8 cellular contexts compared by ENCODE assay signal in the genomic region with DNA sequence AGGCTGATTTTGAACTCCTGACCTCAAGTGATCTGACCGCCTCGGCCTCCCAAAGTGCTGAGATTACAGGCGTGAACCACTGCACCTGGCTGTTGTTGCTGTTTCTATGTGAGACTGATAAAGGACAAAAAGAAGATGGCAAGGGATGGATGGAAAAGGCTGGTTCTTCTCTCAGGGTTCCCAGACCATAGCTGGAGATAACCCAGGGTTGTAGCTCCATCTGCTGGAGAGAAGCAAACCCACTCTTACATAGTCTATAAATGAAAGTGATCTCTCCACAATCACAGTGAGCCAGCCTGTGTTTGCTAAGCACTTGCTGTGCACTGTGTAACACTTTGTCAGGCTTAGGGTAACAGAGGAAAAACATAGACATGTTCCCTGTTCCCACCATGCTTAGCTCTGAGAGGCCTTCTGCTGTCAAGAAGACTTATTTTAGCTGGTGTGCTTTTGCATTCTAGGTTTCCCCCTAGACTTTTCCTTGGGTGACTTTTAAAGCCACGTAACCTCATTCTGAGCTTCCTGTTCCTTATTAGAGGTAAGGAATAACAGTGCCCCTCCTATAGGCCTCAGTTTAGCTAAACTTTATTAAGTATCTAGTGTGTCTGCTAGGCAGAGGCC. TPM values are rescaled to one million over a fixed set of nuclear protein-coding genes. Genes with fewer than 3 reads are reported as not detected.
A peak's percentile ranks its signal among the peaks of the same experiment; 100 is the strongest.
DNase-seq lines count a peak whose midpoint lies in the region; ATAC-seq and TF ChIP-seq lines count a peak whose summit lies in the region.

No MANE protein-coding gene starts in this region.

- TF ChIP-seq POLR2A in uterus (IDR thresholded peaks at IDR 0.05) = no peak

- H3K4me1 ChIP-seq in PC-9 (replicated peaks; ENCODE audit: insufficient read depth) = no peaks in the 10 kb centered on the region
- H3K4me1 ChIP-seq in foreskin keratinocyte = peaks cover 43% of the 10 kb centered on the region
- peaks cover 0 to 8% of the 10 kb centered on the region in 2 donors for H3K4me1 ChIP-seq in uterus

- DNase-seq in EH (ENCODE audit: low read depth) (peak; percentile 84), PC-9 (peak; percentile 45 to 50), foreskin keratinocyte (peak in 1 of 2 donors; percentile 60), omental fat pad (ENCODE audit: low spot score) (no peak), uterus (peak; percentile 55 to 76)

- TF ChIP-seq RAD21 in Ishikawa (IDR thresholded peaks at IDR 0.05; ENCODE audit: low read depth) = peak; percentile 93

- no peaks in the 10 kb centered on the region for H3F3A ChIP-seq in PC-9 (ENCODE audit: insufficient read depth, low read depth)

- no peaks in the 10 kb centered on the region for H3K9me3 ChIP-seq in PC-9 (ENCODE audit: insufficient read depth, low read depth)
- H3K9me3 ChIP-seq in uterus = no peaks in the 10 kb centered on the region

- H3K27me3 ChIP-seq in PC-9 (ENCODE audit: insufficient read depth, low read depth) (no peaks in the 10 kb centered on the region), foreskin keratinocyte (no peaks in the 10 kb centered on the region), uterus (no peaks in the 10 kb centered on the region)

- CTCF ChIA-PET in PC-9 (lab: Charles Lee) = interaction anchor here (1.0 to 1.4 kb wide), 4 partner anchors 51 to 235 kb away, joined by 3 to 6 read pairs (median 3); no protein-coding TSS in a partner anchor

- intact Hi-C loops in PC-9 (cut with micrococcal nuclease; ENCODE audit: unreplicated experiment) (loop anchor here (1.0 to 10.0 kb wide), 5 partner anchors 51 to 647 kb away; no protein-coding TSS in a partner anchor), uterus (cut with DNase I; ENCODE audit: low total_unique reads) (no loop called here)

- H3K4me1 Mint-ChIP-seq in activated T-helper 17 cell treated with anti-CD3 and anti-CD28 coated beads, Interleukin-2, amount 50 U/mL, for 72 hours = peaks cover 21% of the 10 kb centered on the region

- H3K27ac Mint-ChIP-seq in activated T-helper 17 cell treated with anti-CD3 and anti-CD28 coated beads, Interleukin-2, amount 50 U/mL, for 72 hours = peak overlapping the region; percentile 58

- ATAC-seq in GM21576 (IDR thresholded peaks at IDR 0.05; ENCODE audit: unreplicated experiment) (peak; percentile 81), foreskin keratinocyte (peak; percentile 80), omental fat pad (ENCODE audit: low FRiP score) (peak; percentile 52)
- ATAC-seq in activated T-helper 17 cell treated with anti-CD3 and anti-CD28 coated beads, Interleukin-2, amount 50 U/mL, for 72 hours (replicated peaks) = peak; percentile 77

- no peaks in the 10 kb centered on the region for H3K36me3 ChIP-seq in PC-9 (ENCODE audit: low read depth)
- no peaks in the 10 kb centered on the region for H3K36me3 ChIP-seq in uterus

- no peaks in the 10 kb centered on the region for H3K9me3 Mint-ChIP-seq in activated T-helper 17 cell treated with anti-CD3 and anti-CD28 coated beads, Interleukin-2, amount 50 U/mL, for 72 hours

- no TSS peak for BruUV-seq in PC-9 (replicated peaks; lab: Mats Ljungman, UMichigan)

- H3K27ac ChIP-seq in PC-9 (no peak overlapping the region), foreskin keratinocyte (no peak overlapping the region), uterus (peak overlapping the region; percentile 80 to 88)

- POLR2A ChIA-PET in PC-9 (lab: Charles Lee; ENCODE audit: unreplicated experiment) = interaction anchor here (0.6 kb wide), 1 partner anchor 1119 kb away, joined by 3 read pairs; no protein-coding TSS in a partner anchor

- H3K27me3 Mint-ChIP-seq in activated T-helper 17 cell treated with anti-CD3 and anti-CD28 coated beads, Interleukin-2, amount 50 U/mL, for 72 hours = no peaks in the 10 kb centered on the region

- H3K9me2 ChIP-seq in PC-9 (ENCODE audit: insufficient read depth) = no peaks in the 10 kb centered on the region

- H3K4me3 ChIP-seq in PC-9 (no peak overlapping the region), uterus (no peak overlapping the region)

- peak; percentile 84 for TF ChIP-seq CTCF in PC-9 (conservative IDR thresholded peaks at IDR 0.05)
- peak; percentile 91 for TF ChIP-seq CTCF in foreskin keratinocyte (conservative IDR thresholded peaks at IDR 0.05)
- no peak for TF ChIP-seq CTCF in omental fat pad (IDR thresholded peaks at IDR 0.05)
- TF ChIP-seq CTCF in uterus (IDR thresholded peaks at IDR 0.05) = peak; percentile 72 to 81 (median 80)

- no peaks in the 10 kb centered on the region for H3K36me3 Mint-ChIP-seq in activated T-helper 17 cell treated with anti-CD3 and anti-CD28 coated beads, Interleukin-2, amount 50 U/mL, for 72 hours (ENCODE audit: low read depth)

- H3K79me2 ChIP-seq in PC-9 (ENCODE audit: low read depth) = no peaks in the 10 kb centered on the region

- no peak overlapping the region for H3K4me3 Mint-ChIP-seq in activated T-helper 17 cell treated with anti-CD3 and anti-CD28 coated beads, Interleukin-2, amount 50 U/mL, for 72 hours

- no peak overlapping the region for H3K4me2 ChIP-seq in PC-9

- no peak overlapping the region for H2AFZ ChIP-seq in PC-9

- TF ChIP-seq EP300 in Ishikawa (IDR thresholded peaks at IDR 0.05; ENCODE audit: borderline replicate concordance) = no peak

- no peaks in the 10 kb centered on the region for H4K20me1 ChIP-seq in PC-9 (ENCODE audit: insufficient read depth)

TF ChIP-seq in Ishikawa, 13 proteins besides CTCF, POLR2A, EP300 and RAD21:
- TF ChIP-seq FOXM1 (IDR thresholded peaks at IDR 0.05; ENCODE audit: borderline replicate concordance, low read depth) = no peak
- no peak for TF ChIP-seq TEAD4 (IDR thresholded peaks at IDR 0.05)
- no peak for TF ChIP-seq YY1 (IDR thresholded peaks at IDR 0.05; ENCODE audit: low read depth)
- TF ChIP-seq, protein P1, sequence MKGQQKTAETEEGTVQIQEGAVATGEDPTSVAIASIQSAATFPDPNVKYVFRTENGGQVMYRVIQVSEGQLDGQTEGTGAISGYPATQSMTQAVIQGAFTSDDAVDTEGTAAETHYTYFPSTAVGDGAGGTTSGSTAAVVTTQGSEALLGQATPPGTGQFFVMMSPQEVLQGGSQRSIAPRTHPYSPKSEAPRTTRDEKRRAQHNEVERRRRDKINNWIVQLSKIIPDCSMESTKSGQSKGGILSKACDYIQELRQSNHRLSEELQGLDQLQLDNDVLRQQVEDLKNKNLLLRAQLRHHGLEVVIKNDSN (IDR thresholded peaks at IDR 0.05) = no peak
- TF ChIP-seq TAF1 (IDR thresholded peaks at IDR 0.05; ENCODE audit: low read depth) = no peak
- TF ChIP-seq, protein P2, sequence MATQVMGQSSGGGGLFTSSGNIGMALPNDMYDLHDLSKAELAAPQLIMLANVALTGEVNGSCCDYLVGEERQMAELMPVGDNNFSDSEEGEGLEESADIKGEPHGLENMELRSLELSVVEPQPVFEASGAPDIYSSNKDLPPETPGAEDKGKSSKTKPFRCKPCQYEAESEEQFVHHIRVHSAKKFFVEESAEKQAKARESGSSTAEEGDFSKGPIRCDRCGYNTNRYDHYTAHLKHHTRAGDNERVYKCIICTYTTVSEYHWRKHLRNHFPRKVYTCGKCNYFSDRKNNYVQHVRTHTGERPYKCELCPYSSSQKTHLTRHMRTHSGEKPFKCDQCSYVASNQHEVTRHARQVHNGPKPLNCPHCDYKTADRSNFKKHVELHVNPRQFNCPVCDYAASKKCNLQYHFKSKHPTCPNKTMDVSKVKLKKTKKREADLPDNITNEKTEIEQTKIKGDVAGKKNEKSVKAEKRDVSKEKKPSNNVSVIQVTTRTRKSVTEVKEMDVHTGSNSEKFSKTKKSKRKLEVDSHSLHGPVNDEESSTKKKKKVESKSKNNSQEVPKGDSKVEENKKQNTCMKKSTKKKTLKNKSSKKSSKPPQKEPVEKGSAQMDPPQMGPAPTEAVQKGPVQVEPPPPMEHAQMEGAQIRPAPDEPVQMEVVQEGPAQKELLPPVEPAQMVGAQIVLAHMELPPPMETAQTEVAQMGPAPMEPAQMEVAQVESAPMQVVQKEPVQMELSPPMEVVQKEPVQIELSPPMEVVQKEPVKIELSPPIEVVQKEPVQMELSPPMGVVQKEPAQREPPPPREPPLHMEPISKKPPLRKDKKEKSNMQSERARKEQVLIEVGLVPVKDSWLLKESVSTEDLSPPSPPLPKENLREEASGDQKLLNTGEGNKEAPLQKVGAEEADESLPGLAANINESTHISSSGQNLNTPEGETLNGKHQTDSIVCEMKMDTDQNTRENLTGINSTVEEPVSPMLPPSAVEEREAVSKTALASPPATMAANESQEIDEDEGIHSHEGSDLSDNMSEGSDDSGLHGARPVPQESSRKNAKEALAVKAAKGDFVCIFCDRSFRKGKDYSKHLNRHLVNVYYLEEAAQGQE (IDR thresholded peaks at IDR 0.05; ENCODE audit: low read depth) = no peak
- TF ChIP-seq TCF12 (IDR thresholded peaks at IDR 0.05; ENCODE audit: low read depth) = no peak
- no peak for TF ChIP-seq ZBTB7A (IDR thresholded peaks at IDR 0.05; ENCODE audit: low read depth)

RNA-seq across cellular contexts. Expression of a gene that starts 49.7 kb away (rescaled TPM):
- total RNA-seq in PC-9 (2021) (58.2 and 61.6 TPM in 2 replicates), foreskin keratinocyte (46.4 and 65.6 TPM in 2 replicates), omental fat pad (100 to 1,000 TPM in 3 of 4 donors, 10 to 100 TPM in 1; 69.4 to 175 (median 155) TPM), uterus (100 to 1,000 TPM in 2 of 4 donors, 10 to 100 TPM in 2; 37.4 to 357 (median 112) TPM)
- 100 to 1,000 TPM; 146 to 186 TPM for total RNA-seq in activated T-helper 17 cell treated with anti-CD3 and anti-CD28 coated beads, Interleukin-2, amount 50 U/mL, for 72 hours
- polyA plus RNA-seq in foreskin keratinocyte = 14.7 and 16.4 TPM in 2 replicates

Comparison
In these comparisons a context has a peak if more than half of its experiments do, and no peak if none do; other contexts are left out.
1. H3K27ac ChIP-seq: peak in uterus (2 of 2); none in PC-9 (single experiment) and foreskin keratinocyte (single experiment).
2. CTCF ChIP-seq: peak in PC-9 (single experiment), foreskin keratinocyte (single experiment) and uterus (4 of 4); none in omental fat pad (0 of 3).
3. Peak in every context shown above with its lines, with median percentiles within 50 percentile points of each other: ATAC-seq.